ENCODE assay signal across 10 cellular contexts in genomic region chr7:135774284-135774683, GRCh38. TPM values are rescaled to one million over a fixed set of nuclear protein-coding genes. Genes with fewer than 3 reads are reported as not detected.
DNase-seq lines count a peak whose midpoint lies in the region; TF ChIP-seq lines count a peak whose summit lies in the region.
"Had no signal": no experiment of that assay in that cellular context is flagged by ENCODE, and none has a peak within 500 bp of the region (broad histone marks: within the 10 kb centered on the region; RNA-seq: fewer than 3 reads in every experiment).

No MANE protein-coding gene starts in this region.

- peak overlapping the region in 1 of 2 experiments; percentile 41 for H3K14ac ChIP-seq in mesenchymal stem cell (ENCODE audit: low read length in 2 of 2)

- peaks cover 13% of the 10 kb centered on the region for H3K36me3 Mint-ChIP-seq in chondrocyte (ENCODE audit: low read depth)

- no peaks in the 10 kb centered on the region for H3K79me1 ChIP-seq in mesenchymal stem cell (replicated peaks; ENCODE audit: low read length, poor library complexity, severe bottlenecking)

- H3K27ac ChIP-seq in mesenchymal stem cell (ENCODE audit: low read length, poor library complexity, severe bottlenecking) = no peak overlapping the region
- H3K27ac ChIP-seq in testis = no peak overlapping the region
- H3K27ac ChIP-seq in Peyer's patch = no peak overlapping the region

- H2AK5ac ChIP-seq in mesenchymal stem cell (ENCODE audit: low read length, severe bottlenecking) = no peak overlapping the region

- H3K23ac ChIP-seq in mesenchymal stem cell (ENCODE audit: low read length in 2 of 2) = no peak overlapping the region

- no peak overlapping the region for H2AFZ ChIP-seq in mesenchymal stem cell (ENCODE audit: low read depth, low read length)

- peaks cover 13% of the 10 kb centered on the region for H3K9me3 ChIP-seq in mesenchymal stem cell (ENCODE audit: control insufficient read depth, low read length)
- no peaks in the 10 kb centered on the region for H3K9me3 ChIP-seq in testis
- no peaks in the 10 kb centered on the region for H3K9me3 ChIP-seq in Peyer's patch

- DNase-seq in DMS153 treated with DMSO at 0.1 percent for 48 hours (lab: John Stamatoyannopoulos, UW; ENCODE audit: unreplicated experiment) (peak; percentile 85), NCI-H2081 treated with DMSO at 0.1 percent for 48 hours (lab: John Stamatoyannopoulos, UW) (peak; percentile 95), chondrocyte (ENCODE audit: low spot score) (no peak), mesenchymal stem cell (peak; percentile 74), testis (no peak), AML-193 (lab: John Stamatoyannopoulos, UW) (no peak), Peyer's patch (no peak)
- no peak for DNase-seq in activated CD4-positive, CD25-positive, alpha-beta regulatory T cell (lab: John Stamatoyannopoulos, UW)
- DNase-seq: KG1 had no signal

- WGBS in mesenchymal stem cell = 36% methylated on average over 4 of the region's 4 CpGs
- WGBS in testis, 2 donors = 66 to 68% methylated on average over 4 of the region's 4 CpGs

- H2BK120ac ChIP-seq in mesenchymal stem cell (ENCODE audit: low read depth, low read length) = no peak overlapping the region

- H3K4ac ChIP-seq in mesenchymal stem cell (ENCODE audit: low read depth in 1 of 2, low read length in 2 of 2) = no peak overlapping the region

- no peak overlapping the region for H4K8ac ChIP-seq in mesenchymal stem cell (ENCODE audit: low read length)

- H2BK12ac ChIP-seq in mesenchymal stem cell (ENCODE audit: low read length in 2 of 2) = peak overlapping the region in 1 of 2 experiments; percentile 46

- intact Hi-C loops in testis (cut with DNase I; ENCODE audit: low total_unique reads) = no loop called here

- H3K18ac ChIP-seq in mesenchymal stem cell (ENCODE audit: low read depth in 1 of 2, low read length in 2 of 2) = no peak overlapping the region

- H3K9me3 Mint-ChIP-seq in chondrocyte (ENCODE audit: low read depth) = peaks cover 18% of the 10 kb centered on the region

- TF ChIP-seq POLR2A in testis (IDR thresholded peaks at IDR 0.05) (no peak), Peyer's patch (IDR thresholded peaks at IDR 0.05) (no peak)

- no peak overlapping the region for H2BK5ac ChIP-seq in mesenchymal stem cell (ENCODE audit: low read depth, low read length, poor library complexity, severe bottlenecking)

- no peaks in the 10 kb centered on the region for H3K27me3 Mint-ChIP-seq in chondrocyte (ENCODE audit: low read depth)

- H3K4me2 ChIP-seq in mesenchymal stem cell (ENCODE audit: low read length, poor library complexity, severe bottlenecking) = no peak overlapping the region

- no peak overlapping the region for H3K4me3 ChIP-seq in mesenchymal stem cell (ENCODE audit: insufficient read depth in 1 of 2, low read depth in 1 of 2, low read length in 2 of 2)
- no peak overlapping the region for H3K4me3 ChIP-seq in testis
- H3K4me3 ChIP-seq in Peyer's patch = no peak overlapping the region

- no peak overlapping the region for H2BK15ac ChIP-seq in mesenchymal stem cell (ENCODE audit: low read depth, poor library complexity, severe bottlenecking)

- no peak overlapping the region for H4K91ac ChIP-seq in mesenchymal stem cell (ENCODE audit: low read length)

- H3K4me1 Mint-ChIP-seq in chondrocyte (ENCODE audit: low read depth) = peaks cover 22% of the 10 kb centered on the region
- H3K4me1 Mint-ChIP-seq: memory B cell had no signal

- no peak overlapping the region for H3K9ac ChIP-seq in mesenchymal stem cell (ENCODE audit: low read length)

- TF ChIP-seq CTCF in chondrocyte (IDR thresholded peaks at IDR 0.05) (no peak), testis (IDR thresholded peaks at IDR 0.05) (no peak), Peyer's patch (IDR thresholded peaks at IDR 0.05) (no peak)

- H3K27ac Mint-ChIP-seq in chondrocyte (ENCODE audit: unreplicated experiment) = peak overlapping the region; percentile 70
- H3K27ac Mint-ChIP-seq: memory B cell had no signal

- H3K27me3 ChIP-seq in mesenchymal stem cell (ENCODE audit: control insufficient read depth in 1 of 2, insufficient read depth in 1 of 2, low read length in 2 of 2) (no peaks in the 10 kb centered on the region), testis (no peaks in the 10 kb centered on the region), Peyer's patch (no peaks in the 10 kb centered on the region)

- H3K4me3 Mint-ChIP-seq in chondrocyte (ENCODE audit: unreplicated experiment) = no peak overlapping the region
- H3K4me3 Mint-ChIP-seq: memory B cell had no signal

- H3K36me3 ChIP-seq in mesenchymal stem cell (ENCODE audit: control insufficient read depth in 1 of 2, insufficient read depth in 2 of 2, low read depth in 1 of 2, low read length in 2 of 2) = no peaks in the 10 kb centered on the region
- no peaks in the 10 kb centered on the region for H3K36me3 ChIP-seq in testis (ENCODE audit: low read depth, missing control alignments)
- H3K36me3 ChIP-seq in Peyer's patch = no peaks in the 10 kb centered on the region

- no peaks in the 10 kb centered on the region for H3K4me1 ChIP-seq in mesenchymal stem cell (ENCODE audit: control insufficient read depth, insufficient read depth, low read depth, low read length)
- no peaks in the 10 kb centered on the region for H3K4me1 ChIP-seq in testis
- H3K4me1 ChIP-seq in Peyer's patch = no peaks in the 10 kb centered on the region

RNA-seq across cellular contexts. Expression of gene FAM180A, which starts 25.7 kb away (rescaled TPM):
- total RNA-seq in chondrocyte (0.27 to 1.4 TPM (median 0.31 TPM) in 3 replicates), testis (1 to 10 TPM; 2.1 to 2.7 TPM), Peyer's patch (1 to 10 TPM in 2 of 4 donors, not detected in 2; 3.3 to 4.4 TPM)
- not detected for polyA plus RNA-seq in mesenchymal stem cell (2013, experiment 1 of 2)
- not detected for polyA plus RNA-seq in mesenchymal stem cell (2013, experiment 2 of 2)
- 1.5 TPM for polyA plus RNA-seq in testis (ENCODE audit: insufficient read depth, low read depth, low replicate concordance)

RNA-seq across cellular contexts. Expression of gene SLC13A4, which starts 46.3 kb away (rescaled TPM):
- total RNA-seq in chondrocyte = not detected in 3 replicates
- polyA plus RNA-seq in mesenchymal stem cell (2013, experiment 1 of 2) = not detected
- polyA plus RNA-seq in mesenchymal stem cell (2013, experiment 2 of 2) = 0.05 TPM
- total RNA-seq in testis = 10 to 100 TPM; 19.0 to 33.0 TPM
- polyA plus RNA-seq in testis (ENCODE audit: insufficient read depth, low read depth, low replicate concordance) = 34.6 TPM
- total RNA-seq in Peyer's patch = not detected

Comparison
In these comparisons a context has a peak if more than half of its experiments do, and no peak if none do; other contexts are left out.
1. DNase-seq: peak in DMS153 treated with DMSO at 0.1 percent for 48 hours (single experiment), NCI-H2081 treated with DMSO at 0.1 percent for 48 hours (single experiment) and mesenchymal stem cell (single experiment); none in chondrocyte (single experiment), testis (single experiment), AML-193 (0 of 2), activated CD4-positive, CD25-positive, alpha-beta regulatory T cell (0 of 4) and Peyer's patch (0 of 3).
2. RNA of gene SLC13A4, which starts 46.3 kb away (total RNA-seq): 19.0 to 33.0 TPM in testis; not detected in chondrocyte and not detected in Peyer's patch; every median in the first group is over 10 times any median in the second.